In the genomic region with DNA sequence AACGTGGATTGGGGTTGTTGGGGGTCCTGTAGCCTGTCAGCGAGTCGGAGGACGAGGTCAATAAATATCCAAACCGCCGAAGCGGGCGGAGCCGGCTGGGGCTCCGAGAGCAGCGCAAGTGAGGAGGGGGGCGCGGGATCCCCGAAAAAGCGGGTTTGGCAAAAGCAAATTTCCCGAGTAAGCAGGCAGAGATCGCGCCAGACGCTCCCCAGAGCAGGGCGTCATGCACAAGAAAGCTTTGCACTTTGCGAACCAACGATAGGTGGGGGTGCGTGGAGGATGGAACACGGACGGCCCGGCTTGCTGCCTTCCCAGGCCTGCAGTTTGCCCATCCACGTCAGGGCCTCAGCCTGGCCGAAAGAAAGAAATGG, we compare ENCODE assay signal across 1 cellular context.
TF ChIP-seq lines count a peak whose summit lies in the region.

No MANE protein-coding gene starts in this region.

TF ChIP-seq in GM12878, 131 proteins besides CTCF, POLR2A, EP300 and RAD21 (continues in another document):
- TF ChIP-seq SMARCA5 (IDR thresholded peaks at IDR 0.05) = 0 out of 2 replicates have a peak, but pooled peaks have one; percentile 5
- TF ChIP-seq EED (IDR thresholded peaks at IDR 0.05; ENCODE audit: low read depth) = no peak
- TF ChIP-seq BRCA1 (IDR thresholded peaks at IDR 0.05; ENCODE audit: low read depth, low read length) = no peak
- TF ChIP-seq RCOR1 (conservative IDR thresholded peaks at IDR 0.05; ENCODE audit: low read depth, low read length) = no peak
- TF ChIP-seq, protein P1, sequence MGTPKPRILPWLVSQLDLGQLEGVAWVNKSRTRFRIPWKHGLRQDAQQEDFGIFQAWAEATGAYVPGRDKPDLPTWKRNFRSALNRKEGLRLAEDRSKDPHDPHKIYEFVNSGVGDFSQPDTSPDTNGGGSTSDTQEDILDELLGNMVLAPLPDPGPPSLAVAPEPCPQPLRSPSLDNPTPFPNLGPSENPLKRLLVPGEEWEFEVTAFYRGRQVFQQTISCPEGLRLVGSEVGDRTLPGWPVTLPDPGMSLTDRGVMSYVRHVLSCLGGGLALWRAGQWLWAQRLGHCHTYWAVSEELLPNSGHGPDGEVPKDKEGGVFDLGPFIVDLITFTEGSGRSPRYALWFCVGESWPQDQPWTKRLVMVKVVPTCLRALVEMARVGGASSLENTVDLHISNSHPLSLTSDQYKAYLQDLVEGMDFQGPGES (IDR thresholded peaks at IDR 0.05) = no peak
- no peak for TF ChIP-seq SPI1 (IDR thresholded peaks at IDR 0.05; ENCODE audit: borderline replicate concordance, insufficient read depth, low read depth, low read length)
- TF ChIP-seq NRF1 (conservative IDR thresholded peaks at IDR 0.05; ENCODE audit: low read depth, low read length) = no peak
- TF ChIP-seq, protein P2, sequence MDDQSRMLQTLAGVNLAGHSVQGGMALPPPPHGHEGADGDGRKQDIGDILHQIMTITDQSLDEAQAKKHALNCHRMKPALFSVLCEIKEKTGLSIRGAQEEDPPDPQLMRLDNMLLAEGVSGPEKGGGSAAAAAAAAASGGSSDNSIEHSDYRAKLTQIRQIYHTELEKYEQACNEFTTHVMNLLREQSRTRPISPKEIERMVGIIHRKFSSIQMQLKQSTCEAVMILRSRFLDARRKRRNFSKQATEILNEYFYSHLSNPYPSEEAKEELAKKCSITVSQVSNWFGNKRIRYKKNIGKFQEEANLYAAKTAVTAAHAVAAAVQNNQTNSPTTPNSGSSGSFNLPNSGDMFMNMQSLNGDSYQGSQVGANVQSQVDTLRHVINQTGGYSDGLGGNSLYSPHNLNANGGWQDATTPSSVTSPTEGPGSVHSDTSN (IDR thresholded peaks at IDR 0.05; ENCODE audit: insufficient replicate concordance, low read depth, low read length) = no peak
- TF ChIP-seq, protein P3, sequence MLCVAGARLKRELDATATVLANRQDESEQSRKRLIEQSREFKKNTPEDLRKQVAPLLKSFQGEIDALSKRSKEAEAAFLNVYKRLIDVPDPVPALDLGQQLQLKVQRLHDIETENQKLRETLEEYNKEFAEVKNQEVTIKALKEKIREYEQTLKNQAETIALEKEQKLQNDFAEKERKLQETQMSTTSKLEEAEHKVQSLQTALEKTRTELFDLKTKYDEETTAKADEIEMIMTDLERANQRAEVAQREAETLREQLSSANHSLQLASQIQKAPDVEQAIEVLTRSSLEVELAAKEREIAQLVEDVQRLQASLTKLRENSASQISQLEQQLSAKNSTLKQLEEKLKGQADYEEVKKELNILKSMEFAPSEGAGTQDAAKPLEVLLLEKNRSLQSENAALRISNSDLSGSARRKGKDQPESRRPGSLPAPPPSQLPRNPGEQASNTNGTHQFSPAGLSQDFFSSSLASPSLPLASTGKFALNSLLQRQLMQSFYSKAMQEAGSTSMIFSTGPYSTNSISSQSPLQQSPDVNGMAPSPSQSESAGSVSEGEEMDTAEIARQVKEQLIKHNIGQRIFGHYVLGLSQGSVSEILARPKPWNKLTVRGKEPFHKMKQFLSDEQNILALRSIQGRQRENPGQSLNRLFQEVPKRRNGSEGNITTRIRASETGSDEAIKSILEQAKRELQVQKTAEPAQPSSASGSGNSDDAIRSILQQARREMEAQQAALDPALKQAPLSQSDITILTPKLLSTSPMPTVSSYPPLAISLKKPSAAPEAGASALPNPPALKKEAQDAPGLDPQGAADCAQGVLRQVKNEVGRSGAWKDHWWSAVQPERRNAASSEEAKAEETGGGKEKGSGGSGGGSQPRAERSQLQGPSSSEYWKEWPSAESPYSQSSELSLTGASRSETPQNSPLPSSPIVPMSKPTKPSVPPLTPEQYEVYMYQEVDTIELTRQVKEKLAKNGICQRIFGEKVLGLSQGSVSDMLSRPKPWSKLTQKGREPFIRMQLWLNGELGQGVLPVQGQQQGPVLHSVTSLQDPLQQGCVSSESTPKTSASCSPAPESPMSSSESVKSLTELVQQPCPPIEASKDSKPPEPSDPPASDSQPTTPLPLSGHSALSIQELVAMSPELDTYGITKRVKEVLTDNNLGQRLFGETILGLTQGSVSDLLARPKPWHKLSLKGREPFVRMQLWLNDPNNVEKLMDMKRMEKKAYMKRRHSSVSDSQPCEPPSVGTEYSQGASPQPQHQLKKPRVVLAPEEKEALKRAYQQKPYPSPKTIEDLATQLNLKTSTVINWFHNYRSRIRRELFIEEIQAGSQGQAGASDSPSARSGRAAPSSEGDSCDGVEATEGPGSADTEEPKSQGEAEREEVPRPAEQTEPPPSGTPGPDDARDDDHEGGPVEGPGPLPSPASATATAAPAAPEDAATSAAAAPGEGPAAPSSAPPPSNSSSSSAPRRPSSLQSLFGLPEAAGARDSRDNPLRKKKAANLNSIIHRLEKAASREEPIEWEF (IDR thresholded peaks at IDR 0.05; ENCODE audit: insufficient replicate concordance, low read depth, low read length) = no peak
- no peak; the same call in 1 of the 2 replicates for TF ChIP-seq POLR2AphosphoS2 (IDR thresholded peaks at IDR 0.05; ENCODE audit: low read depth, low read length)
- TF ChIP-seq, protein P4, sequence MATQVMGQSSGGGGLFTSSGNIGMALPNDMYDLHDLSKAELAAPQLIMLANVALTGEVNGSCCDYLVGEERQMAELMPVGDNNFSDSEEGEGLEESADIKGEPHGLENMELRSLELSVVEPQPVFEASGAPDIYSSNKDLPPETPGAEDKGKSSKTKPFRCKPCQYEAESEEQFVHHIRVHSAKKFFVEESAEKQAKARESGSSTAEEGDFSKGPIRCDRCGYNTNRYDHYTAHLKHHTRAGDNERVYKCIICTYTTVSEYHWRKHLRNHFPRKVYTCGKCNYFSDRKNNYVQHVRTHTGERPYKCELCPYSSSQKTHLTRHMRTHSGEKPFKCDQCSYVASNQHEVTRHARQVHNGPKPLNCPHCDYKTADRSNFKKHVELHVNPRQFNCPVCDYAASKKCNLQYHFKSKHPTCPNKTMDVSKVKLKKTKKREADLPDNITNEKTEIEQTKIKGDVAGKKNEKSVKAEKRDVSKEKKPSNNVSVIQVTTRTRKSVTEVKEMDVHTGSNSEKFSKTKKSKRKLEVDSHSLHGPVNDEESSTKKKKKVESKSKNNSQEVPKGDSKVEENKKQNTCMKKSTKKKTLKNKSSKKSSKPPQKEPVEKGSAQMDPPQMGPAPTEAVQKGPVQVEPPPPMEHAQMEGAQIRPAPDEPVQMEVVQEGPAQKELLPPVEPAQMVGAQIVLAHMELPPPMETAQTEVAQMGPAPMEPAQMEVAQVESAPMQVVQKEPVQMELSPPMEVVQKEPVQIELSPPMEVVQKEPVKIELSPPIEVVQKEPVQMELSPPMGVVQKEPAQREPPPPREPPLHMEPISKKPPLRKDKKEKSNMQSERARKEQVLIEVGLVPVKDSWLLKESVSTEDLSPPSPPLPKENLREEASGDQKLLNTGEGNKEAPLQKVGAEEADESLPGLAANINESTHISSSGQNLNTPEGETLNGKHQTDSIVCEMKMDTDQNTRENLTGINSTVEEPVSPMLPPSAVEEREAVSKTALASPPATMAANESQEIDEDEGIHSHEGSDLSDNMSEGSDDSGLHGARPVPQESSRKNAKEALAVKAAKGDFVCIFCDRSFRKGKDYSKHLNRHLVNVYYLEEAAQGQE (IDR thresholded peaks at IDR 0.05; ENCODE audit: low read depth, low read length) = no peak
- TF ChIP-seq, protein P5, sequence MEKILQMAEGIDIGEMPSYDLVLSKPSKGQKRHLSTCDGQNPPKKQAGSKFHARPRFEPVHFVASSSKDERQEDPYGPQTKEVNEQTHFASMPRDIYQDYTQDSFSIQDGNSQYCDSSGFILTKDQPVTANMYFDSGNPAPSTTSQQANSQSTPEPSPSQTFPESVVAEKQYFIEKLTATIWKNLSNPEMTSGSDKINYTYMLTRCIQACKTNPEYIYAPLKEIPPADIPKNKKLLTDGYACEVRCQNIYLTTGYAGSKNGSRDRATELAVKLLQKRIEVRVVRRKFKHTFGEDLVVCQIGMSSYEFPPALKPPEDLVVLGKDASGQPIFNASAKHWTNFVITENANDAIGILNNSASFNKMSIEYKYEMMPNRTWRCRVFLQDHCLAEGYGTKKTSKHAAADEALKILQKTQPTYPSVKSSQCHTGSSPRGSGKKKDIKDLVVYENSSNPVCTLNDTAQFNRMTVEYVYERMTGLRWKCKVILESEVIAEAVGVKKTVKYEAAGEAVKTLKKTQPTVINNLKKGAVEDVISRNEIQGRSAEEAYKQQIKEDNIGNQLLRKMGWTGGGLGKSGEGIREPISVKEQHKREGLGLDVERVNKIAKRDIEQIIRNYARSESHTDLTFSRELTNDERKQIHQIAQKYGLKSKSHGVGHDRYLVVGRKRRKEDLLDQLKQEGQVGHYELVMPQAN (conservative IDR thresholded peaks at IDR 0.05) = 0 out of 2 replicates have a peak, but pooled peaks have one; percentile 15
- TF ChIP-seq, protein P6, sequence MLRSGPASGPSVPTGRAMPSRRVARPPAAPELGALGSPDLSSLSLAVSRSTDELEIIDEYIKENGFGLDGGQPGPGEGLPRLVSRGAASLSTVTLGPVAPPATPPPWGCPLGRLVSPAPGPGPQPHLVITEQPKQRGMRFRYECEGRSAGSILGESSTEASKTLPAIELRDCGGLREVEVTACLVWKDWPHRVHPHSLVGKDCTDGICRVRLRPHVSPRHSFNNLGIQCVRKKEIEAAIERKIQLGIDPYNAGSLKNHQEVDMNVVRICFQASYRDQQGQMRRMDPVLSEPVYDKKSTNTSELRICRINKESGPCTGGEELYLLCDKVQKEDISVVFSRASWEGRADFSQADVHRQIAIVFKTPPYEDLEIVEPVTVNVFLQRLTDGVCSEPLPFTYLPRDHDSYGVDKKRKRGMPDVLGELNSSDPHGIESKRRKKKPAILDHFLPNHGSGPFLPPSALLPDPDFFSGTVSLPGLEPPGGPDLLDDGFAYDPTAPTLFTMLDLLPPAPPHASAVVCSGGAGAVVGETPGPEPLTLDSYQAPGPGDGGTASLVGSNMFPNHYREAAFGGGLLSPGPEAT (IDR thresholded peaks at IDR 0.05; ENCODE audit: low read depth) = 0 out of 2 replicates have a peak, but pooled peaks have one; percentile 24
- no peak for TF ChIP-seq NR2C1 (IDR thresholded peaks at IDR 0.05)
- no peak for TF ChIP-seq ZNF217 (IDR thresholded peaks at IDR 0.05)
- TF ChIP-seq CHD2 (IDR thresholded peaks at IDR 0.05; ENCODE audit: borderline replicate concordance, low read depth, low read length) = no peak
- no peak for TF ChIP-seq BCL11A (IDR thresholded peaks at IDR 0.05; ENCODE audit: low read depth, low read length)
- no peak for TF ChIP-seq RAD51 (IDR thresholded peaks at IDR 0.05)
- TF ChIP-seq RELA (IDR thresholded peaks at IDR 0.05; ENCODE audit: borderline replicate concordance, partially characterized antibody) = no peak
- no peak for TF ChIP-seq WRNIP1 (IDR thresholded peaks at IDR 0.05; ENCODE audit: borderline replicate concordance, low read depth, low read length)
- no peak for TF ChIP-seq PAX5 (IDR thresholded peaks at IDR 0.05; ENCODE audit: borderline replicate concordance, low read depth, low read length)
- TF ChIP-seq ATF7 (IDR thresholded peaks at IDR 0.05; ENCODE audit: low read depth) = no peak
- no peak for TF ChIP-seq TARDBP (IDR thresholded peaks at IDR 0.05; ENCODE audit: borderline replicate concordance)
- TF ChIP-seq, protein P7, sequence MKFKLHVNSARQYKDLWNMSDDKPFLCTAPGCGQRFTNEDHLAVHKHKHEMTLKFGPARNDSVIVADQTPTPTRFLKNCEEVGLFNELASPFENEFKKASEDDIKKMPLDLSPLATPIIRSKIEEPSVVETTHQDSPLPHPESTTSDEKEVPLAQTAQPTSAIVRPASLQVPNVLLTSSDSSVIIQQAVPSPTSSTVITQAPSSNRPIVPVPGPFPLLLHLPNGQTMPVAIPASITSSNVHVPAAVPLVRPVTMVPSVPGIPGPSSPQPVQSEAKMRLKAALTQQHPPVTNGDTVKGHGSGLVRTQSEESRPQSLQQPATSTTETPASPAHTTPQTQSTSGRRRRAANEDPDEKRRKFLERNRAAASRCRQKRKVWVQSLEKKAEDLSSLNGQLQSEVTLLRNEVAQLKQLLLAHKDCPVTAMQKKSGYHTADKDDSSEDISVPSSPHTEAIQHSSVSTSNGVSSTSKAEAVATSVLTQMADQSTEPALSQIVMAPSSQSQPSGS (IDR thresholded peaks at IDR 0.05; ENCODE audit: low read length) = no peak
- no peak for TF ChIP-seq SMAD5 (IDR thresholded peaks at IDR 0.05; ENCODE audit: low read depth)
- 0 out of 4 replicates have a peak, but pooled peaks of 1 of the 2 experiments have one; percentile 26 for TF ChIP-seq IKZF2 (IDR thresholded peaks at IDR 0.05)
- peak; percentile 22; the same call in 1 of the 2 replicates for TF ChIP-seq GATAD2B (conservative IDR thresholded peaks at IDR 0.05; ENCODE audit: low read depth)
- no peak for TF ChIP-seq KAT2A (conservative IDR thresholded peaks at IDR 0.05; ENCODE audit: control insufficient read depth, low read depth, low read length)
- TF ChIP-seq, protein P8, sequence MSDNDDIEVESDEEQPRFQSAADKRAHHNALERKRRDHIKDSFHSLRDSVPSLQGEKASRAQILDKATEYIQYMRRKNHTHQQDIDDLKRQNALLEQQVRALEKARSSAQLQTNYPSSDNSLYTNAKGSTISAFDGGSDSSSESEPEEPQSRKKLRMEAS (IDR thresholded peaks at IDR 0.05; ENCODE audit: low read depth, low read length) = no peak
- TF ChIP-seq, protein P9, sequence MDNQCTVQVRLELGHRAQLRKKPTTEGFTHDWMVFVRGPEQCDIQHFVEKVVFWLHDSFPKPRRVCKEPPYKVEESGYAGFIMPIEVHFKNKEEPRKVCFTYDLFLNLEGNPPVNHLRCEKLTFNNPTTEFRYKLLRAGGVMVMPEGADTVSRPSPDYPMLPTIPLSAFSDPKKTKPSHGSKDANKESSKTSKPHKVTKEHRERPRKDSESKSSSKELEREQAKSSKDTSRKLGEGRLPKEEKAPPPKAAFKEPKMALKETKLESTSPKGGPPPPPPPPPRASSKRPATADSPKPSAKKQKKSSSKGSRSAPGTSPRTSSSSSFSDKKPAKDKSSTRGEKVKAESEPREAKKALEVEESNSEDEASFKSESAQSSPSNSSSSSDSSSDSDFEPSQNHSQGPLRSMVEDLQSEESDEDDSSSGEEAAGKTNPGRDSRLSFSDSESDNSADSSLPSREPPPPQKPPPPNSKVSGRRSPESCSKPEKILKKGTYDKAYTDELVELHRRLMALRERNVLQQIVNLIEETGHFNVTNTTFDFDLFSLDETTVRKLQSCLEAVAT (IDR thresholded peaks at IDR 0.05) = no peak
- TF ChIP-seq, protein P10, sequence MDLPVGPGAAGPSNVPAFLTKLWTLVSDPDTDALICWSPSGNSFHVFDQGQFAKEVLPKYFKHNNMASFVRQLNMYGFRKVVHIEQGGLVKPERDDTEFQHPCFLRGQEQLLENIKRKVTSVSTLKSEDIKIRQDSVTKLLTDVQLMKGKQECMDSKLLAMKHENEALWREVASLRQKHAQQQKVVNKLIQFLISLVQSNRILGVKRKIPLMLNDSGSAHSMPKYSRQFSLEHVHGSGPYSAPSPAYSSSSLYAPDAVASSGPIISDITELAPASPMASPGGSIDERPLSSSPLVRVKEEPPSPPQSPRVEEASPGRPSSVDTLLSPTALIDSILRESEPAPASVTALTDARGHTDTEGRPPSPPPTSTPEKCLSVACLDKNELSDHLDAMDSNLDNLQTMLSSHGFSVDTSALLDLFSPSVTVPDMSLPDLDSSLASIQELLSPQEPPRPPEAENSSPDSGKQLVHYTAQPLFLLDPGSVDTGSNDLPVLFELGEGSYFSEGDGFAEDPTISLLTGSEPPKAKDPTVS (IDR thresholded peaks at IDR 0.05; ENCODE audit: low read depth, low read length) = no peak
- no peak for TF ChIP-seq FOS (IDR thresholded peaks at IDR 0.05; ENCODE audit: borderline replicate concordance, extremely low read depth, insufficient read length)
- TF ChIP-seq, protein P11, sequence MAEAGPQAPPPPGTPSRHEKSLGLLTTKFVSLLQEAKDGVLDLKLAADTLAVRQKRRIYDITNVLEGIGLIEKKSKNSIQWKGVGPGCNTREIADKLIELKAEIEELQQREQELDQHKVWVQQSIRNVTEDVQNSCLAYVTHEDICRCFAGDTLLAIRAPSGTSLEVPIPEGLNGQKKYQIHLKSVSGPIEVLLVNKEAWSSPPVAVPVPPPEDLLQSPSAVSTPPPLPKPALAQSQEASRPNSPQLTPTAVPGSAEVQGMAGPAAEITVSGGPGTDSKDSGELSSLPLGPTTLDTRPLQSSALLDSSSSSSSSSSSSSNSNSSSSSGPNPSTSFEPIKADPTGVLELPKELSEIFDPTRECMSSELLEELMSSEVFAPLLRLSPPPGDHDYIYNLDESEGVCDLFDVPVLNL (IDR thresholded peaks at IDR 0.05; ENCODE audit: low read depth, low read length) = no peak
